8 cellular contexts compared by ENCODE assay signal in the genomic region with DNA sequence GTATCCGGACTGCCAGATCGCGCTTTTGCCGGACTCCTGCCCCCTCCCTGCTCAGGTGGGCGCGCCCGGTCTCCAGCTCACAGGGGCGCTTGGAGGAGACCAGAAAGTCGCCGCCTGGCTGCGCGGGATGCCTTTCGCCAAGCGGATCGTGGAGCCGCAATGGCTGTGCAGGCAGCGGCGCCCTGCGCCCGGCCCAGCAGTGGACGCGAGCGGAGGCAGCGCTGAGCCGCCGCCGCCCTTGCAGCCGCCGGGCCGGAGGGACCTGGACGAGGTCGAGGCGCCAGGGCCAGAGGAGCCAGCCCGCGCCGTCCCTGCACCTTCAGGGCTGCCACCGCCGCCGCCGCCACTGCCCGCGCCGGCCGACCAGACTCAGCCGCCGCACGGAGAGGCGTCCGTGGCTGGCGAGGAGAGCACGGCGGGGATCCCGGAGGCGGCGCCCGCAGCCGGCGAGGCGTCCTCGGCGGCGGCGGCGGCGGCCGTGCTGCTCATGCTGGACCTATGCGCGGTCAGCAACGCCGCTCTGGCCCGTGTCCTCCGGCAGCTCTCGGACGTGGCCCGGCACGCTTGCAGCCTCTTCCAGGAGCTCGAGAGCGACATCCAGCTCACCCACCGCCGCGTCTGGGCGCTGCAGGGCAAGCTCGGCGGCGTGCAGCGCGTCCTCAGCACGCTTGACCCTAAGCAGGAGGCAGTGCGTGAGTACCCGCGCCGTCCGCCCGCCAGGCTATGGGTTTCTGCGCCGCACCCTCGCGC. TPM values are rescaled to one million over a fixed set of nuclear protein-coding genes. Genes with fewer than 3 reads are reported as not detected.
A peak's percentile ranks its signal among the peaks of the same experiment; 100 is the strongest.
DNase-seq lines count a peak whose midpoint lies in the region; ATAC-seq and TF ChIP-seq lines count a peak whose summit lies in the region.

No MANE protein-coding gene starts in this region.

- H3K27me3 ChIP-seq in left ventricle myocardium inferior (ENCODE audit: low read depth) (no peaks in the 10 kb centered on the region), gastrocnemius medialis (peaks cover 0 to 15% (median 8%) of the 10 kb centered on the region in 3 donors)

- intact Hi-C loops in left ventricle myocardium inferior (cut with micrococcal nuclease): loop anchor here (10.0 kb wide), 1 partner anchor 149 kb away; no protein-coding TSS in a partner anchor
- intact Hi-C loops in gastrocnemius medialis (cut with DNase I; ENCODE audit: low total_unique reads): loop anchor here (2.0 to 10.0 kb wide), 2 partner anchors 131 to 143 kb away; no protein-coding TSS in a partner anchor

- peak in 1 of 2 donors; percentile 36 for ATAC-seq in gastrocnemius medialis
- ATAC-seq in HG02885 (IDR thresholded peaks at IDR 0.05; ENCODE audit: poor library complexity, unreplicated experiment): no peak
- no peak for ATAC-seq in HG03175 (IDR thresholded peaks at IDR 0.05; ENCODE audit: unreplicated experiment)

- H3K27ac ChIP-seq in left ventricle myocardium inferior (replicated peaks): peak overlapping the region; percentile 66
- peak overlapping the region in 3 of 4 donors; percentile 30 to 38 (median 32) for H3K27ac ChIP-seq in gastrocnemius medialis

- H3K4me1 ChIP-seq in left ventricle myocardium inferior (peaks cover 16% of the 10 kb centered on the region), gastrocnemius medialis (no peaks in the 10 kb centered on the region)

- H3K9me3 ChIP-seq in left ventricle myocardium inferior (replicated peaks) (no peaks in the 10 kb centered on the region), gastrocnemius medialis (no peaks in the 10 kb centered on the region)

- peak overlapping the region; percentile 69 for H3K4me3 ChIP-seq in left ventricle myocardium inferior
- peak overlapping the region; percentile 39 to 50 (median 42) for H3K4me3 ChIP-seq in gastrocnemius medialis

- DNase-seq in GOT3 (lab: John Stamatoyannopoulos, UW): peak; percentile 15
- peak; percentile 32 for DNase-seq in SW480 (ENCODE audit: low spot score)
- peak; percentile 16 for DNase-seq in left ventricle myocardium inferior
- DNase-seq in gastrocnemius medialis: no peak
- no peak for DNase-seq in cerebellum (ENCODE audit: low spot score)
- no peak for DNase-seq in NOMO-1 (lab: John Stamatoyannopoulos, UW; ENCODE audit: unreplicated experiment in 2 of 2)

- no peaks in the 10 kb centered on the region for H3K36me3 ChIP-seq in left ventricle myocardium inferior
- H3K36me3 ChIP-seq in gastrocnemius medialis: no peaks in the 10 kb centered on the region

- TF ChIP-seq CTCF in left ventricle myocardium inferior (IDR thresholded peaks at IDR 0.05; ENCODE audit: borderline replicate concordance): no peak
- TF ChIP-seq CTCF in gastrocnemius medialis (IDR thresholded peaks at IDR 0.05 in 4 of 5, conservative IDR thresholded peaks at IDR 0.05 in 1 of 5): no peak

- in situ Hi-C loops in gastrocnemius medialis (cut with MboI; ENCODE audit: low sequenced_read_pairs in 4 of 4): no loop called here

- no peak for TF ChIP-seq POLR2A in gastrocnemius medialis (IDR thresholded peaks at IDR 0.05)

RNA-seq across cellular contexts. Expression of a gene that starts 0.8 kb away (rescaled TPM):
- total RNA-seq in left ventricle myocardium inferior (1.0 TPM), gastrocnemius medialis (under 1 TPM; 0.20 to 0.39 (median 0.30) TPM), cerebellum (7.3 TPM)

Comparison
In these comparisons a context has a peak if more than half of its experiments do, and no peak if none do; other contexts are left out.
1. DNase-seq: peak in GOT3 (single experiment), SW480 (single experiment) and left ventricle myocardium inferior (single experiment); none in gastrocnemius medialis (0 of 2), cerebellum (single experiment) and NOMO-1 (0 of 2).